Comparison of ENCODE assay signal across 1 cellular context in the genomic region with DNA sequence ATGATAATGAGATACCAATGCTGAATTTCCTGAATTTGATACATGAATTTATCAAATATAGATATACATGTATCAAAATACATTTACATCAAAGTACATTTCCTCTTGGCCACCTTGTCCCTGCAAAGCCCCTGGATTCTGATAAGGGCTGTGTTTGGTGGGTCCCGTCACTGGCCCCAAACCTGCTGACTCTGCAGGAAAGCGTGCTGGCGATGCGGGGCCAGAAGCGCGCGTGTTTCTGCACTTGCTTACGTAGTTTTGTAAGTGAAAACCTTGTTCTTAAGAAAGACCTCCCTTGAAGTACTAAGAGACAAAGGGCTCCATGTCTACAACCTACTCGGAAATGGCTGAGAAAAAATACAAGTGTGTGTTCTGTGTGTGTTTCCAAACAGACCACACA.
TF ChIP-seq lines count a peak whose summit lies in the region.

No MANE protein-coding gene starts in this region.

TF ChIP-seq in K562, 482 proteins besides CTCF, POLR2A, EP300 and RAD21:
- no peak for TF ChIP-seq RFX5 (IDR thresholded peaks at IDR 0.05; ENCODE audit: low read depth, low read length)
- TF ChIP-seq PHTF2 (CRISPR knock-in tag; IDR thresholded peaks at IDR 0.05): no peak
- no peak for TF ChIP-seq GTF2E2 (tag; IDR thresholded peaks at IDR 0.05)
- peak; percentile 83 for TF ChIP-seq MAFG (tag; conservative IDR thresholded peaks at IDR 0.05)
- TF ChIP-seq C11orf30 (IDR thresholded peaks at IDR 0.05; ENCODE audit: low read depth): peak; percentile 85
- TF ChIP-seq MAFF (IDR thresholded peaks at IDR 0.05; ENCODE audit: low read length): peak; percentile 72
- no peak for TF ChIP-seq ZNF217 (CRISPR knock-in tag; IDR thresholded peaks at IDR 0.05)
- peak; percentile 86 for TF ChIP-seq ZNF316 (IDR thresholded peaks at IDR 0.05)
- TF ChIP-seq MAFK (IDR thresholded peaks at IDR 0.05; ENCODE audit: low read length): peak; percentile 81
